In genomic region chr3:36736327-36736726, GRCh38 we compare ENCODE assay signal across 28 cellular contexts. TPM values are rescaled to one million over a fixed set of nuclear protein-coding genes. Genes with fewer than 3 reads are reported as not detected.
"Had no signal": no experiment of that assay in that cellular context is flagged by ENCODE, and none has a peak within 500 bp of the region (broad histone marks: within the 10 kb centered on the region; RNA-seq: fewer than 3 reads in every experiment).

No MANE protein-coding gene starts in this region.

- DNase-seq: activated CD4-positive, alpha-beta T cell treated with anti-CD3 and anti-CD28 coated beads for 4 hours; activated CD4-positive, alpha-beta T cell treated with anti-CD3 and anti-CD28 coated beads, Interleukin-2, amount 50 U/mL, for 48 hours; activated CD4-positive, CD25-positive, alpha-beta regulatory T cell; activated CD8-positive, alpha-beta memory T cell treated with anti-CD3 and anti-CD28 coated beads, Interleukin-2, amount 50 U/mL, for 48 hours; activated naive CD4-positive, alpha-beta T cell treated with Interleukin-2 at 50 U/mL for 16 hours; activated naive CD8-positive, alpha-beta T cell treated with anti-CD3 and anti-CD28 coated beads for 36 hours; activated T-cell treated with anti-CD3 and anti-CD28 coated beads, Interleukin-2, amount 50 U/mL, for 4 hours; amniotic stem cell; dermis blood vessel endothelial cell; effector CD8-positive, alpha-beta T cell; foreskin melanocyte; immature natural killer cell; kidney glomerular epithelial cell; left lung; naive B cell; stimulated activated CD4-positive, alpha-beta T cell treated with anti-CD3 and anti-CD28 coated beads, Interleukin-2, amount 100 ng/mL, for 48 hours; stimulated activated CD8-positive, alpha-beta memory T cell treated with anti-CD3 and anti-CD28 coated beads, Interleukin-4, amount 100 ng/mL, for 48 hours; stimulated activated naive B cell treated with anti-CD40 and anti-IgM and Interleukin-4, amounts not matched to agents 10 μg/mL and 1 μg/mL and 100 μg/mL, for 72 hours had no signal

- H3K27me3 ChIP-seq: hepatocyte, left lung, vagina had no signal

- H3K27me3 Mint-ChIP-seq: activated naive CD8-positive, alpha-beta T cell treated with anti-CD3 and anti-CD28 coated beads for 36 hours had no signal

- H3K4me2 ChIP-seq: hepatocyte had no signal

- H3K36me3 ChIP-seq: left lung, thoracic aorta, vagina had no signal

- H3K4me1 Mint-ChIP-seq: activated naive CD8-positive, alpha-beta T cell treated with anti-CD3 and anti-CD28 coated beads for 36 hours; immature natural killer cell; naive B cell; stimulated activated naive B cell treated with anti-CD40 and anti-IgM and Interleukin-4, amounts not matched to agents 10 μg/mL and 1 μg/mL and 100 μg/mL, for 72 hours had no signal

- H3K27ac Mint-ChIP-seq: activated naive CD8-positive, alpha-beta T cell treated with anti-CD3 and anti-CD28 coated beads for 36 hours; activated T-helper 2 cell treated with anti-CD3 and anti-CD28 coated beads, Interferon-gamma antibody, Interleukin-2, Interleukin-4, amounts not matched to agents 10 μg/mL and 5 μg/mL and 100 μg/mL, durations not matched to agents 14 hours and 24 hours and 36 hours; immature natural killer cell; naive B cell; progenitor cell of endocrine pancreas; stimulated activated naive B cell treated with anti-CD40 and anti-IgM and Interleukin-4, amounts not matched to agents 10 μg/mL and 1 μg/mL and 100 μg/mL, for 72 hours; T-helper 2 cell treated with Interferon-gamma antibody and Interleukin-4, amounts not matched to agents 5 μg/mL and 100 μg/mL, for 36 hours; type B pancreatic cell had no signal

- H3K9me3 Mint-ChIP-seq: activated naive CD8-positive, alpha-beta T cell treated with anti-CD3 and anti-CD28 coated beads for 36 hours; activated T-cell treated with anti-CD3 and anti-CD28 coated beads, Interleukin-2, amount 50 U/mL, for 4 hours; activated T-helper 2 cell treated with anti-CD3 and anti-CD28 coated beads, Interferon-gamma antibody, Interleukin-2, Interleukin-4, amounts not matched to agents 10 μg/mL and 5 μg/mL and 100 μg/mL, durations not matched to agents 14 hours and 24 hours and 36 hours; immature natural killer cell; naive B cell; stimulated activated naive B cell treated with anti-CD40 and anti-IgM and Interleukin-4, amounts not matched to agents 10 μg/mL and 1 μg/mL and 100 μg/mL, for 72 hours; T-helper 2 cell treated with Interferon-gamma antibody and Interleukin-4, amounts not matched to agents 5 μg/mL and 100 μg/mL, for 36 hours; type B pancreatic cell had no signal

- H3K4me1 ChIP-seq: left lung, vagina had no signal

- H3K4me3 ChIP-seq: hepatocyte, left lung, lung, thoracic aorta, vagina had no signal

- H2AFZ ChIP-seq: hepatocyte had no signal

- H3K9me3 ChIP-seq: left lung, thoracic aorta, vagina had no signal

- ATAC-seq: activated T-cell treated with anti-CD3 and anti-CD28 coated beads, Interleukin-2, amount 50 U/mL, for 4 hours; left lung; stimulated activated naive B cell treated with anti-CD40 and anti-IgM and Interleukin-4, amounts not matched to agents 10 μg/mL and 1 μg/mL and 100 μg/mL, for 72 hours had no signal

- H3K79me2 ChIP-seq: hepatocyte had no signal

- H3K4me3 Mint-ChIP-seq: activated naive CD8-positive, alpha-beta T cell treated with anti-CD3 and anti-CD28 coated beads for 36 hours; activated T-cell treated with anti-CD3 and anti-CD28 coated beads, Interleukin-2, amount 50 U/mL, for 4 hours; immature natural killer cell; naive B cell; stimulated activated naive B cell treated with anti-CD40 and anti-IgM and Interleukin-4, amounts not matched to agents 10 μg/mL and 1 μg/mL and 100 μg/mL, for 72 hours; T-helper 2 cell treated with Interferon-gamma antibody and Interleukin-4, amounts not matched to agents 5 μg/mL and 100 μg/mL, for 36 hours; type B pancreatic cell had no signal

- H3K27ac ChIP-seq: hepatocyte, left lung, thoracic aorta, vagina had no signal

- H3K36me3 Mint-ChIP-seq: activated naive CD8-positive, alpha-beta T cell treated with anti-CD3 and anti-CD28 coated beads for 36 hours; immature natural killer cell; naive B cell; stimulated activated naive B cell treated with anti-CD40 and anti-IgM and Interleukin-4, amounts not matched to agents 10 μg/mL and 1 μg/mL and 100 μg/mL, for 72 hours; type B pancreatic cell had no signal

RNA-seq across cellular contexts. Expression of gene DCLK3, which starts 28.0 kb away (rescaled TPM):
- total RNA-seq: activated CD8-positive, alpha-beta memory T cell treated with anti-CD3 and anti-CD28 coated beads for 36 hours; activated T-cell treated with anti-CD3 and anti-CD28 coated beads, Interleukin-2, amount 50 U/mL, for 4 hours; activated T-helper 2 cell treated with anti-CD3 and anti-CD28 coated beads, Interferon-gamma antibody, Interleukin-2, Interleukin-4, amounts not matched to agents 10 μg/mL and 5 μg/mL and 100 μg/mL, durations not matched to agents 14 hours and 24 hours and 36 hours; fibroblast of lung; vagina had no signal
